ENCODE assay signal across 18 cellular contexts in genomic region chr20:18252597-18253451, GRCh38. TPM values are rescaled to one million over a fixed set of nuclear protein-coding genes. Genes with fewer than 3 reads are reported as not detected.
A peak's percentile ranks its signal among the peaks of the same experiment; 100 is the strongest.
DNase-seq lines count a peak whose midpoint lies in the region; ATAC-seq and TF ChIP-seq lines count a peak whose summit lies in the region.
"Had no signal": no experiment of that assay in that cellular context is flagged by ENCODE, and none has a peak within 500 bp of the region (broad histone marks: within the 10 kb centered on the region; RNA-seq: fewer than 3 reads in every experiment).

No MANE protein-coding gene starts in this region.

- no peaks in the 10 kb centered on the region for H3K27me3 Mint-ChIP-seq in Calu3 (ENCODE audit: unreplicated experiment)
- H3K27me3 Mint-ChIP-seq: activated CD4-positive, alpha-beta memory T cell treated with anti-CD3 and anti-CD28 coated beads for 36 hours had no signal

- H3K4me3 ChIP-seq in epithelial cell of proximal tubule (ENCODE audit: low read depth, low read length), result no peak overlapping the region
- H3K4me3 ChIP-seq: GM12878, pancreas, vagina had no signal

- CTCF ChIA-PET in Calu3 (lab: Charles Lee) (no interaction called here), GM10248 (lab: Yijun Ruan, JAX) (no interaction called here)

- peak overlapping the region; percentile 92 for H3K27ac Mint-ChIP-seq in Calu3 (ENCODE audit: unreplicated experiment)
- H3K27ac Mint-ChIP-seq: activated CD4-positive, alpha-beta memory T cell treated with anti-CD3 and anti-CD28 coated beads for 36 hours; activated naive CD8-positive, alpha-beta T cell treated with anti-CD3 and anti-CD28 coated beads, Interleukin-2, amount 10 ng/mL, durations not matched to agents 7 days and 5 days; activated T-cell treated with anti-CD3 and anti-CD28 coated beads, Interleukin-2, amount 50 U/mL, for 72 hours had no signal

- POLR2A ChIA-PET in GM10248 (lab: Yijun Ruan, JAX), result no interaction called here

- H3K36me3 Mint-ChIP-seq in Calu3 (ENCODE audit: insufficient read depth, unreplicated experiment), result no peaks in the 10 kb centered on the region
- H3K36me3 Mint-ChIP-seq: activated CD4-positive, alpha-beta memory T cell treated with anti-CD3 and anti-CD28 coated beads for 36 hours; activated naive CD8-positive, alpha-beta T cell treated with anti-CD3 and anti-CD28 coated beads, Interleukin-2, amount 10 ng/mL, durations not matched to agents 7 days and 5 days had no signal

- H3K9me3 Mint-ChIP-seq in Calu3 (ENCODE audit: low read depth, unreplicated experiment), result no peaks in the 10 kb centered on the region
- H3K9me3 Mint-ChIP-seq: activated CD4-positive, alpha-beta memory T cell treated with anti-CD3 and anti-CD28 coated beads for 36 hours; activated naive CD8-positive, alpha-beta T cell treated with anti-CD3 and anti-CD28 coated beads, Interleukin-2, amount 10 ng/mL, durations not matched to agents 7 days and 5 days; activated T-cell treated with anti-CD3 and anti-CD28 coated beads, Interleukin-2, amount 50 U/mL, for 72 hours had no signal

- TF ChIP-seq CTCF in Calu3 (IDR thresholded peaks at IDR 0.05; ENCODE audit: unreplicated experiment) (no peak), epithelial cell of proximal tubule (conservative IDR thresholded peaks at IDR 0.05; ENCODE audit: low read depth, low read length) (no peak), GM10248 (IDR thresholded peaks at IDR 0.05; ENCODE audit: control extremely low read depth, extremely low read depth, low read depth, missing control alignments) (no peak)

- intact Hi-C loops in Calu3 (cut with micrococcal nuclease; ENCODE audit: unreplicated experiment), result no loop called here

- peak; percentile 66 for DNase-seq in Calu3
- DNase-seq in NCI-H226, result peak; percentile 69
- peak; percentile 41 for DNase-seq in epithelial cell of proximal tubule (ENCODE audit: low read depth)
- DNase-seq in renal cortical epithelial cell (ENCODE audit: low read depth), result peak; percentile 91
- DNase-seq in NCI-H510A treated with DMSO at 0.1 percent for 48 hours (lab: John Stamatoyannopoulos, UW), result no peak
- no peak for DNase-seq in GOT3 (lab: John Stamatoyannopoulos, UW)
- no peak for DNase-seq in GM10248 (ENCODE audit: extremely low spot score)
- DNase-seq: activated CD4-positive, alpha-beta memory T cell treated with anti-CD3 and anti-CD28 coated beads for 36 hours; activated naive CD8-positive, alpha-beta T cell treated with anti-CD3 and anti-CD28 coated beads, Interleukin-2, amount 10 ng/mL, durations not matched to agents 7 days and 5 days; activated T-cell treated with anti-CD3 and anti-CD28 coated beads, Interleukin-2, amount 50 U/mL, for 72 hours; NCI-H2029 treated with DMSO at 0.1 percent for 48 hours; NCI-H69; pancreas; stimulated activated naive CD4-positive, alpha-beta T cell treated with Interleukin-2 at 50 U/mL for 16 hours had no signal

- peak overlapping the region; percentile 32 for H3K4me3 Mint-ChIP-seq in Calu3 (ENCODE audit: low read depth, unreplicated experiment)
- H3K4me3 Mint-ChIP-seq: activated CD4-positive, alpha-beta memory T cell treated with anti-CD3 and anti-CD28 coated beads for 36 hours; activated naive CD8-positive, alpha-beta T cell treated with anti-CD3 and anti-CD28 coated beads, Interleukin-2, amount 10 ng/mL, durations not matched to agents 7 days and 5 days; activated T-cell treated with anti-CD3 and anti-CD28 coated beads, Interleukin-2, amount 50 U/mL, for 72 hours had no signal

- H3K4me1 Mint-ChIP-seq in Calu3 (ENCODE audit: low read depth, unreplicated experiment), result no peaks in the 10 kb centered on the region
- H3K4me1 Mint-ChIP-seq: activated naive CD8-positive, alpha-beta T cell treated with anti-CD3 and anti-CD28 coated beads, Interleukin-2, amount 10 ng/mL, durations not matched to agents 7 days and 5 days had no signal

- no peak for ATAC-seq in HG03520 (IDR thresholded peaks at IDR 0.05; ENCODE audit: unreplicated experiment)
- ATAC-seq: activated T-cell treated with anti-CD3 and anti-CD28 coated beads, Interleukin-2, amount 50 U/mL, for 72 hours; GM12878; Panc1 had no signal

- TSS peak; percentile 95 for BruUV-seq in Calu3 (replicated peaks; lab: Mats Ljungman, UMichigan)

RNA-seq across cellular contexts. Expression of gene ZNF133, which starts 35.5 kb away (rescaled TPM):
- total RNA-seq in Calu3 (2022) (4.6 and 5.0 TPM in 2 replicates), epithelial cell of proximal tubule (7.7 and 16.1 TPM in 2 replicates), renal cortical epithelial cell (20.7 and 24.5 TPM in 2 replicates)

Comparison
In these comparisons a context has a peak if more than half of its experiments do, and no peak if none do; other contexts are left out.
1. DNase-seq: peak in Calu3 (single experiment), NCI-H226 (single experiment), epithelial cell of proximal tubule (single experiment) and renal cortical epithelial cell (single experiment); none in NCI-H510A treated with DMSO at 0.1 percent for 48 hours (single experiment), GOT3 (single experiment) and GM10248 (single experiment).